ENCODE assay signal across 30 cellular contexts in genomic region chr14:98606041-98606640, GRCh38.
"Had no signal": no experiment of that assay in that cellular context is flagged by ENCODE, and none has a peak within 500 bp of the region (broad histone marks: within the 10 kb centered on the region; RNA-seq: fewer than 3 reads in every experiment).

No MANE protein-coding gene starts in this region.

- H3K27me3 ChIP-seq: brain microvascular endothelial cell, esophagus squamous epithelium had no signal

- H3K36me3 Mint-ChIP-seq: activated naive CD8-positive, alpha-beta T cell had no signal

- H3K9me3 Mint-ChIP-seq: activated CD4-positive, alpha-beta memory T cell treated with anti-CD3 and anti-CD28 coated beads, Interleukin-2, amount 10 ng/mL, durations not matched to agents 7 days and 5 days; activated CD4-positive, alpha-beta T cell treated with anti-CD3 and anti-CD28 coated beads, Interleukin-2, amount 10 ng/mL, durations not matched to agents 7 days and 5 days; activated T-cell treated with anti-CD3 and anti-CD28 coated beads, Interleukin-2, amount 50 U/mL, for 4 hours; activated T-helper 17 cell treated with anti-CD3 and anti-CD28 coated beads, Interleukin-2, amount 50 U/mL, for 72 hours; central memory CD8-positive, alpha-beta T cell; dendritic cell treated with granulocyte-macrophage colony-stimulating factor and Interleukin-4, amounts not matched to agents 40 ng/mL and 50 ng/mL, for 4 days; endodermal cell; T-helper 2 cell treated with Interferon-gamma antibody and Interleukin-4, amounts not matched to agents 5 μg/mL and 100 μg/mL, for 36 hours had no signal

- H3K4me1 Mint-ChIP-seq: activated B cell treated with CpG ODN at 0.5 μM for 24 hours; activated CD4-positive, alpha-beta memory T cell treated with anti-CD3 and anti-CD28 coated beads, Interleukin-2, amount 10 ng/mL, durations not matched to agents 7 days and 5 days; activated CD4-positive, alpha-beta T cell treated with anti-CD3 and anti-CD28 coated beads, Interleukin-2, amount 10 ng/mL, durations not matched to agents 7 days and 5 days; endodermal cell had no signal

- DNase-seq: activated B cell treated with CpG ODN at 0.5 μM for 24 hours; activated CD4-positive, alpha-beta memory T cell treated with anti-CD3 and anti-CD28 coated beads, Interleukin-2, amount 10 ng/mL, durations not matched to agents 7 days and 5 days; activated CD4-positive, alpha-beta T cell treated with anti-CD3 and anti-CD28 coated beads, Interleukin-2, amount 10 ng/mL, durations not matched to agents 7 days and 5 days; activated CD4-positive, alpha-beta T cell treated with anti-CD3 and anti-CD28 coated beads, Interleukin-2, amount 50 U/mL, for 4 hours; activated effector memory CD4-positive, alpha-beta T cell treated with Interleukin-2 at 50 U/mL for 16 hours; activated gamma-delta T cell treated with Interleukin-2 at 50 U/mL for 16 hours; activated naive CD4-positive, alpha-beta T cell treated with anti-CD3 and anti-CD28 coated beads, Interleukin-2, amount 50 U/mL, for 16 hours; activated naive CD4-positive, alpha-beta T cell treated with Interleukin-2 at 50 U/mL for 16 hours; activated T-cell treated with anti-CD3 and anti-CD28 coated beads, Interleukin-2, amount 50 U/mL, for 4 hours; amniotic stem cell; anterior cingulate cortex; brain microvascular endothelial cell; dorsolateral prefrontal cortex; effector memory CD4-positive, alpha-beta T cell; endodermal cell; erythroblast; esophagus squamous epithelium; foreskin melanocyte; T-helper 1 cell; T-helper 17 cell; T1000; WERI-Rb-1 had no signal

- H3K27me3 Mint-ChIP-seq: activated B cell treated with CpG ODN at 0.5 μM for 24 hours; activated CD4-positive, alpha-beta memory T cell treated with anti-CD3 and anti-CD28 coated beads, Interleukin-2, amount 10 ng/mL, durations not matched to agents 7 days and 5 days; activated CD4-positive, alpha-beta T cell treated with anti-CD3 and anti-CD28 coated beads, Interleukin-2, amount 10 ng/mL, durations not matched to agents 7 days and 5 days; activated naive CD8-positive, alpha-beta T cell; activated T-helper 17 cell treated with anti-CD3 and anti-CD28 coated beads, Interleukin-2, amount 50 U/mL, for 72 hours; central memory CD8-positive, alpha-beta T cell; dendritic cell treated with granulocyte-macrophage colony-stimulating factor and Interleukin-4, amounts not matched to agents 40 ng/mL and 50 ng/mL, for 4 days; T-helper 17 cell had no signal

- H3K4me1 ChIP-seq: esophagus squamous epithelium, gastroesophageal sphincter had no signal

- H3K4me3 Mint-ChIP-seq: activated B cell treated with CpG ODN at 0.5 μM for 24 hours; activated CD4-positive, alpha-beta memory T cell treated with anti-CD3 and anti-CD28 coated beads, Interleukin-2, amount 10 ng/mL, durations not matched to agents 7 days and 5 days; activated CD4-positive, alpha-beta T cell treated with anti-CD3 and anti-CD28 coated beads, Interleukin-2, amount 10 ng/mL, durations not matched to agents 7 days and 5 days; activated naive CD8-positive, alpha-beta T cell; activated T-cell treated with anti-CD3 and anti-CD28 coated beads, Interleukin-2, amount 50 U/mL, for 4 hours; activated T-helper 17 cell treated with anti-CD3 and anti-CD28 coated beads, Interleukin-2, amount 50 U/mL, for 72 hours; central memory CD8-positive, alpha-beta T cell; dendritic cell treated with granulocyte-macrophage colony-stimulating factor and Interleukin-4, amounts not matched to agents 40 ng/mL and 50 ng/mL, for 4 days; endodermal cell; T-helper 17 cell; T-helper 2 cell treated with Interferon-gamma antibody and Interleukin-4, amounts not matched to agents 5 μg/mL and 100 μg/mL, for 36 hours had no signal

- H3K27ac Mint-ChIP-seq: activated B cell treated with CpG ODN at 0.5 μM for 24 hours; activated CD4-positive, alpha-beta memory T cell treated with anti-CD3 and anti-CD28 coated beads, Interleukin-2, amount 10 ng/mL, durations not matched to agents 7 days and 5 days; activated CD4-positive, alpha-beta T cell treated with anti-CD3 and anti-CD28 coated beads, Interleukin-2, amount 10 ng/mL, durations not matched to agents 7 days and 5 days; activated naive CD8-positive, alpha-beta T cell; activated T-helper 17 cell treated with anti-CD3 and anti-CD28 coated beads, Interleukin-2, amount 50 U/mL, for 72 hours; dendritic cell treated with granulocyte-macrophage colony-stimulating factor and Interleukin-4, amounts not matched to agents 40 ng/mL and 50 ng/mL, for 4 days; endodermal cell; T-helper 17 cell; T-helper 2 cell treated with Interferon-gamma antibody and Interleukin-4, amounts not matched to agents 5 μg/mL and 100 μg/mL, for 36 hours had no signal

- H3K4me3 ChIP-seq: coronary artery, dorsolateral prefrontal cortex, esophagus squamous epithelium, gastroesophageal sphincter had no signal

- H3K36me3 ChIP-seq: brain microvascular endothelial cell, esophagus squamous epithelium, gastroesophageal sphincter, WERI-Rb-1 had no signal

- ATAC-seq: activated CD4-positive, CD25-positive, alpha-beta regulatory T cell treated with anti-CD3 and anti-CD28 coated beads, Interleukin-2, amount 50 U/mL, for 24 hours; activated T-cell treated with anti-CD3 and anti-CD28 coated beads, Interleukin-2, amount 50 U/mL, for 4 hours; activated T-helper 17 cell treated with anti-CD3 and anti-CD28 coated beads, Interleukin-2, amount 50 U/mL, for 72 hours; gastroesophageal sphincter; T-helper 17 cell had no signal

- H3K9me3 ChIP-seq: esophagus squamous epithelium, gastroesophageal sphincter had no signal

- H3K27ac ChIP-seq: brain microvascular endothelial cell, coronary artery, dorsolateral prefrontal cortex, esophagus squamous epithelium, gastroesophageal sphincter, WERI-Rb-1 had no signal
